ENCODE assay signal across 32 cellular contexts in genomic region chr6:158198461-158198860, GRCh38.
"Had no signal": no experiment of that assay in that cellular context is flagged by ENCODE, and none has a peak within 500 bp of the region (broad histone marks: within the 10 kb centered on the region; RNA-seq: fewer than 3 reads in every experiment).

No MANE protein-coding gene starts in this region.

- H3K27me3 Mint-ChIP-seq: activated B cell treated with CpG ODN at 0.5 μM for 24 hours; activated CD8-positive, alpha-beta T cell treated with anti-CD3 and anti-CD28 coated beads for 36 hours; activated naive CD4-positive, alpha-beta T cell treated with anti-CD3 and anti-CD28 coated beads, Interleukin-2, amount 10 ng/mL, durations not matched to agents 7 days and 5 days; activated naive CD8-positive, alpha-beta T cell treated with anti-CD3 and anti-CD28 coated beads, Interleukin-2, amount 10 ng/mL, durations not matched to agents 7 days and 5 days; brain; T-helper 17 cell had no signal

- H3K9me3 Mint-ChIP-seq: activated B cell treated with CpG ODN at 0.5 μM for 24 hours; activated CD8-positive, alpha-beta T cell treated with anti-CD3 and anti-CD28 coated beads for 36 hours; activated naive CD4-positive, alpha-beta T cell treated with anti-CD3 and anti-CD28 coated beads, Interleukin-2, amount 10 ng/mL, durations not matched to agents 7 days and 5 days; activated naive CD4-positive, alpha-beta T cell treated with anti-CD3 and anti-CD28 coated beads, Interleukin-2, amount 50 U/mL, for 72 hours; activated naive CD8-positive, alpha-beta T cell treated with anti-CD3 and anti-CD28 coated beads, Interleukin-2, amount 10 ng/mL, durations not matched to agents 7 days and 5 days; activated T-cell treated with anti-CD3 and anti-CD28 coated beads, Interleukin-2, amount 50 U/mL, for 4 hours; activated T-helper 1 cell treated with anti-CD3 and anti-CD28 coated beads, Interleukin-12 subunit alpha, Interleukin-12 subunit beta, Interleukin-2, Interleukin-4 antibody, amounts not matched to agents 30 ng/mL and 10 ng/mL and 1 ng/mL, durations not matched to agents 14 hours and 24 hours and 36 hours; brain; dendritic cell treated with granulocyte-macrophage colony-stimulating factor and Interleukin-4, amounts not matched to agents 40 ng/mL and 50 ng/mL, for 4 days; T-helper 2 cell treated with Interferon-gamma antibody and Interleukin-4, amounts not matched to agents 5 μg/mL and 100 μg/mL, for 36 hours had no signal

- H3K4me1 ChIP-seq: ascending aorta, breast epithelium, esophagus muscularis mucosa, gastroesophageal sphincter had no signal

- H3K27ac ChIP-seq: ascending aorta, breast epithelium, cardiac muscle cell, coronary artery, dorsolateral prefrontal cortex, esophagus muscularis mucosa, gastroesophageal sphincter, WERI-Rb-1 had no signal

- H3K27me3 ChIP-seq: ascending aorta, breast epithelium, cardiac muscle cell, dorsolateral prefrontal cortex, esophagus muscularis mucosa, gastroesophageal sphincter had no signal

- H3K4me3 Mint-ChIP-seq: activated B cell treated with CpG ODN at 0.5 μM for 24 hours; activated CD8-positive, alpha-beta T cell treated with anti-CD3 and anti-CD28 coated beads for 36 hours; activated naive CD4-positive, alpha-beta T cell treated with anti-CD3 and anti-CD28 coated beads, Interleukin-2, amount 10 ng/mL, durations not matched to agents 7 days and 5 days; activated naive CD8-positive, alpha-beta T cell treated with anti-CD3 and anti-CD28 coated beads, Interleukin-2, amount 10 ng/mL, durations not matched to agents 7 days and 5 days; activated T-cell treated with anti-CD3 and anti-CD28 coated beads, Interleukin-2, amount 50 U/mL, for 4 hours; activated T-helper 1 cell treated with anti-CD3 and anti-CD28 coated beads, Interleukin-12 subunit alpha, Interleukin-12 subunit beta, Interleukin-2, Interleukin-4 antibody, amounts not matched to agents 30 ng/mL and 10 ng/mL and 1 ng/mL, durations not matched to agents 14 hours and 24 hours and 36 hours; brain; dendritic cell treated with granulocyte-macrophage colony-stimulating factor and Interleukin-4, amounts not matched to agents 40 ng/mL and 50 ng/mL, for 4 days; T-helper 17 cell; T-helper 2 cell treated with Interferon-gamma antibody and Interleukin-4, amounts not matched to agents 5 μg/mL and 100 μg/mL, for 36 hours had no signal

- H3K27ac Mint-ChIP-seq: activated B cell treated with CpG ODN at 0.5 μM for 24 hours; activated CD8-positive, alpha-beta T cell treated with anti-CD3 and anti-CD28 coated beads for 36 hours; activated naive CD4-positive, alpha-beta T cell treated with anti-CD3 and anti-CD28 coated beads, Interleukin-2, amount 10 ng/mL, durations not matched to agents 7 days and 5 days; activated naive CD4-positive, alpha-beta T cell treated with anti-CD3 and anti-CD28 coated beads, Interleukin-2, amount 50 U/mL, for 72 hours; activated naive CD8-positive, alpha-beta T cell treated with anti-CD3 and anti-CD28 coated beads, Interleukin-2, amount 10 ng/mL, durations not matched to agents 7 days and 5 days; activated T-helper 1 cell treated with anti-CD3 and anti-CD28 coated beads, Interleukin-12 subunit alpha, Interleukin-12 subunit beta, Interleukin-2, Interleukin-4 antibody, amounts not matched to agents 30 ng/mL and 10 ng/mL and 1 ng/mL, durations not matched to agents 14 hours and 24 hours and 36 hours; brain; dendritic cell treated with granulocyte-macrophage colony-stimulating factor and Interleukin-4, amounts not matched to agents 40 ng/mL and 50 ng/mL, for 4 days; T-helper 17 cell; T-helper 2 cell treated with Interferon-gamma antibody and Interleukin-4, amounts not matched to agents 5 μg/mL and 100 μg/mL, for 36 hours had no signal

- H3K9me3 ChIP-seq: ascending aorta, breast epithelium, esophagus muscularis mucosa, gastroesophageal sphincter had no signal

- H3K4me1 Mint-ChIP-seq: activated B cell treated with CpG ODN at 0.5 μM for 24 hours, T-helper 17 cell had no signal

- H3K4me3 ChIP-seq: ascending aorta, breast epithelium, cardiac muscle cell, coronary artery, dorsolateral prefrontal cortex, esophagus muscularis mucosa, gastroesophageal sphincter had no signal

- H3K36me3 ChIP-seq: breast epithelium, WERI-Rb-1 had no signal

- DNase-seq: activated B cell treated with CpG ODN at 0.5 μM for 24 hours; activated CD4-positive, alpha-beta T cell treated with anti-CD3 and anti-CD28 coated beads for 48 hours; activated CD4-positive, alpha-beta T cell treated with anti-CD3 and anti-CD28 coated beads, Interleukin-2, amount 50 U/mL, for 1 hour; activated CD4-positive, alpha-beta T cell treated with anti-CD3 and anti-CD28 coated beads, Interleukin-2, amount 50 U/mL, for 48 hours; activated CD8-positive, alpha-beta memory T cell treated with anti-CD3 and anti-CD28 coated beads for 24 hours; activated CD8-positive, alpha-beta T cell treated with anti-CD3 and anti-CD28 coated beads for 36 hours; activated gamma-delta T cell; activated naive CD4-positive, alpha-beta T cell; activated naive CD4-positive, alpha-beta T cell treated with anti-CD3 and anti-CD28 coated beads, Interleukin-2, amount 10 ng/mL, durations not matched to agents 7 days and 5 days; activated naive CD8-positive, alpha-beta T cell treated with anti-CD3 and anti-CD28 coated beads, Interleukin-2, amount 10 ng/mL, durations not matched to agents 7 days and 5 days; activated T-cell treated with anti-CD3 and anti-CD28 coated beads, Interleukin-2, amount 50 U/mL, for 4 hours; central memory CD4-positive, alpha-beta T cell; cerebellar nuclear complex; dorsolateral prefrontal cortex; effector memory CD4-positive, alpha-beta T cell; erythroblast; foreskin melanocyte; T-helper 1 cell; T-helper 17 cell; T1000; WERI-Rb-1 had no signal
